ENCODE assay signal across 8 cellular contexts in genomic region chr6:15248451-15249370, GRCh38. TPM values are rescaled to one million over a fixed set of nuclear protein-coding genes. Genes with fewer than 3 reads are reported as not detected.
DNase-seq lines count a peak whose midpoint lies in the region; ATAC-seq, FAIRE-seq and TF ChIP-seq lines count a peak whose summit lies in the region.

No MANE protein-coding gene starts in this region.

- ATAC-seq in GM21825 (IDR thresholded peaks at IDR 0.05; ENCODE audit: unreplicated experiment) (peak; percentile 32), RWPE2 (ENCODE audit: low read depth) (peak; percentile 44)
- ATAC-seq in natural killer cell treated with Interleukin-12 subunit alpha and Interleukin-12 subunit beta and Interleukin-15 and Interleukin-18, amount 100 ng/mL, for 72 hours, result peak; percentile 77 to 79
- ATAC-seq in stimulated activated naive B cell treated with anti-CD40 and anti-IgM and Interleukin-4, amounts not matched to agents 10 μg/mL and 1 μg/mL and 100 μg/mL, for 72 hours (replicated peaks), result peak; percentile 47

- no peaks in the 10 kb centered on the region for H3K9me3 ChIP-seq in RWPE2 (ENCODE audit: severe bottlenecking)

- TF ChIP-seq CTCF in D721Med (IDR thresholded peaks at IDR 0.05; ENCODE audit: insufficient read depth, missing control alignments) (no peak), RWPE2 (IDR thresholded peaks at IDR 0.05; ENCODE audit: poor library complexity, severe bottlenecking) (peak; percentile 20)

- peak overlapping the region; percentile 95 for H3K4me3 Mint-ChIP-seq in natural killer cell treated with Interleukin-12 subunit alpha and Interleukin-12 subunit beta and Interleukin-15 and Interleukin-18, amount 100 ng/mL, for 72 hours
- peak overlapping the region; percentile 96 to 99 for H3K4me3 Mint-ChIP-seq in stimulated activated naive B cell treated with anti-CD40 and anti-IgM and Interleukin-4, amounts not matched to agents 10 μg/mL and 1 μg/mL and 100 μg/mL, for 72 hours

- H3K9me3 Mint-ChIP-seq in natural killer cell treated with Interleukin-12 subunit alpha and Interleukin-12 subunit beta and Interleukin-15 and Interleukin-18, amount 100 ng/mL, for 72 hours, result no peaks in the 10 kb centered on the region
- H3K9me3 Mint-ChIP-seq in stimulated activated naive B cell treated with anti-CD40 and anti-IgM and Interleukin-4, amounts not matched to agents 10 μg/mL and 1 μg/mL and 100 μg/mL, for 72 hours, result no peaks in the 10 kb centered on the region

- no peaks in the 10 kb centered on the region for H3K27me3 ChIP-seq in RWPE2 (ENCODE audit: insufficient read depth, poor library complexity, severe bottlenecking)

- H3K4me1 ChIP-seq in RWPE2 (ENCODE audit: insufficient read depth, poor library complexity, severe bottlenecking), result peaks cover 6% of the 10 kb centered on the region

- H3K36me3 Mint-ChIP-seq in natural killer cell treated with Interleukin-12 subunit alpha and Interleukin-12 subunit beta and Interleukin-15 and Interleukin-18, amount 100 ng/mL, for 72 hours, result peaks cover 8% of the 10 kb centered on the region
- H3K36me3 Mint-ChIP-seq in stimulated activated naive B cell treated with anti-CD40 and anti-IgM and Interleukin-4, amounts not matched to agents 10 μg/mL and 1 μg/mL and 100 μg/mL, for 72 hours, result peaks cover 5 to 16% of the 10 kb centered on the region in 2 donors

- peaks cover 48 to 68% of the 10 kb centered on the region in 2 donors for H3K4me1 Mint-ChIP-seq in natural killer cell treated with Interleukin-12 subunit alpha and Interleukin-12 subunit beta and Interleukin-15 and Interleukin-18, amount 100 ng/mL, for 72 hours (ENCODE audit: low read depth in 2 of 2)
- H3K4me1 Mint-ChIP-seq in stimulated activated naive B cell treated with anti-CD40 and anti-IgM and Interleukin-4, amounts not matched to agents 10 μg/mL and 1 μg/mL and 100 μg/mL, for 72 hours, result peaks cover 32 to 66% of the 10 kb centered on the region in 2 donors

- DNase-seq in D721Med (ENCODE audit: insufficient read length, low spot score) (peak; percentile 91), LoVo (ENCODE audit: low spot score) (peak; percentile 93), RWPE2 (ENCODE audit: low spot score) (peak; percentile 97), fibroblast of peridontal ligament (ENCODE audit: extremely low read depth) (peak; percentile 94)
- peak; percentile 94 for DNase-seq in activated T-helper 9 cell treated with anti-CD3 and anti-CD28 coated beads, Interleukin-2, amount 50 U/mL, for 16 hours (ENCODE audit: low read depth)
- DNase-seq in natural killer cell treated with Interleukin-12 subunit alpha and Interleukin-12 subunit beta and Interleukin-15 and Interleukin-18, amount 100 ng/mL, for 72 hours (ENCODE audit: low spot score), result peak; percentile 96
- DNase-seq in stimulated activated naive B cell treated with anti-CD40 and anti-IgM and Interleukin-4, amounts not matched to agents 10 μg/mL and 1 μg/mL and 100 μg/mL, for 72 hours, result peak; percentile 84

- FAIRE-seq in D721Med (lab: Jason Lieb, UNC), result no peak

- H3K36me3 ChIP-seq in RWPE2 (ENCODE audit: low read depth), result no peaks in the 10 kb centered on the region

- peak overlapping the region; percentile 95 to 96 for H3K27ac Mint-ChIP-seq in natural killer cell treated with Interleukin-12 subunit alpha and Interleukin-12 subunit beta and Interleukin-15 and Interleukin-18, amount 100 ng/mL, for 72 hours
- H3K27ac Mint-ChIP-seq in stimulated activated naive B cell treated with anti-CD40 and anti-IgM and Interleukin-4, amounts not matched to agents 10 μg/mL and 1 μg/mL and 100 μg/mL, for 72 hours, result peak overlapping the region; percentile 98

- H3K4me3 ChIP-seq in RWPE2 (ENCODE audit: severe bottlenecking), result peak overlapping the region; percentile 74

- peak overlapping the region; percentile 73 for H3K27ac ChIP-seq in RWPE2 (ENCODE audit: poor library complexity, severe bottlenecking)

- H3K27me3 Mint-ChIP-seq in natural killer cell treated with Interleukin-12 subunit alpha and Interleukin-12 subunit beta and Interleukin-15 and Interleukin-18, amount 100 ng/mL, for 72 hours, result no peaks in the 10 kb centered on the region
- no peaks in the 10 kb centered on the region for H3K27me3 Mint-ChIP-seq in stimulated activated naive B cell treated with anti-CD40 and anti-IgM and Interleukin-4, amounts not matched to agents 10 μg/mL and 1 μg/mL and 100 μg/mL, for 72 hours

RNA-seq across cellular contexts. Expression of gene JARID2, which starts 2.8 kb away (rescaled TPM):
- total RNA-seq in natural killer cell treated with Interleukin-12 subunit alpha and Interleukin-12 subunit beta and Interleukin-15 and Interleukin-18, amount 100 ng/mL, for 72 hours, result 10 to 100 TPM; 28.6 to 34.9 TPM

Comparison
In these comparisons a context has a peak if more than half of its experiments do, and no peak if none do; other contexts are left out.
1. Peak in every context shown above with its lines: DNase-seq, ATAC-seq, H3K4me3 ChIP-seq and H3K27ac ChIP-seq.